In the genomic region with DNA sequence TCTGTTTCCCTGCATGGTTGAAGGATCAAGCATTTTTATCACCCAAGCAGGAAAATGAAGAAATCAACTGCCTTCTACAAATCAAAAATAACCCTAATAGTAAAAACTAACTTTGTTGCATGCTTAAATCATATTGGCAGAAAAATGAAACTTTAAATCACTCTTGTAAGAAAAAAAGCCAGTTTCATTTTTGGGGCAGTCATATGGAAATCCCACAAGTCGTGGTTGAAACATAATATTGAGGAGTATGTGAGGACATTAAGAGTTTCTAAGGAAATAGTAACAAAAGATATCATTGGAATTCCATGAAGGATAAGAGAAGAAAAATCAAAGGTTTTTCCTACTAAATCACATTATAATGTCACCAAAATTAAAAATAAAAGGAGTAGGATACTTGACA, we compare ENCODE assay signal across 19 cellular contexts. TPM values are rescaled to one million over a fixed set of nuclear protein-coding genes. Genes with fewer than 3 reads are reported as not detected.
DNase-seq lines count a peak whose midpoint lies in the region; ATAC-seq and TF ChIP-seq lines count a peak whose summit lies in the region.
"Had no signal": no experiment of that assay in that cellular context is flagged by ENCODE, and none has a peak within 500 bp of the region (broad histone marks: within the 10 kb centered on the region; RNA-seq: fewer than 3 reads in every experiment).

No MANE protein-coding gene starts in this region.

- H3K4me3 Mint-ChIP-seq in Caco-2 (ENCODE audit: unreplicated experiment), result no peak overlapping the region
- H3K4me3 Mint-ChIP-seq: activated naive CD4-positive, alpha-beta T cell treated with anti-CD3 and anti-CD28 coated beads for 36 hours; stimulated activated memory B cell treated with anti-CD40 and anti-IgM and Interleukin-4, amounts not matched to agents 10 μg/mL and 1 μg/mL and 100 μg/mL, for 72 hours; T-helper 17 cell; type B pancreatic cell had no signal

- H3K4me1 ChIP-seq in BLaER1, result peaks cover 76% of the 10 kb centered on the region
- H3K4me1 ChIP-seq in OCI-LY3 (ENCODE audit: low read length), result peaks cover 26% of the 10 kb centered on the region
- H3K4me1 ChIP-seq in Caco-2, result no peaks in the 10 kb centered on the region

- no peaks in the 10 kb centered on the region for H3K36me3 Mint-ChIP-seq in Caco-2 (ENCODE audit: insufficient read depth, unreplicated experiment)
- H3K36me3 Mint-ChIP-seq: type B pancreatic cell had no signal

- H3K9ac ChIP-seq in BLaER1, result no peak overlapping the region; the same call in 1 of the 2 replicates
- H3K9ac ChIP-seq in OCI-LY3 (ENCODE audit: low read length), result peak overlapping the region; percentile 18

- no peaks in the 10 kb centered on the region for H3K4me1 Mint-ChIP-seq in Caco-2 (ENCODE audit: low read depth, unreplicated experiment)
- H3K4me1 Mint-ChIP-seq: T-helper 17 cell had no signal

- H3K36me3 ChIP-seq in BLaER1 (peaks cover 33% of the 10 kb centered on the region), OCI-LY3 (replicated peaks; ENCODE audit: low read depth, low read length) (peaks cover 26% of the 10 kb centered on the region), Caco-2 (ENCODE audit: control insufficient read depth, insufficient read depth, low read length) (no peaks in the 10 kb centered on the region)

- DNase-seq in fibroblast of peridontal ligament (ENCODE audit: extremely low read depth) (peak; percentile 80), DMS 273 (lab: John Stamatoyannopoulos, UW; ENCODE audit: unreplicated experiment) (no peak), Caco-2 (no peak)
- no peak for DNase-seq in effector CD8-positive, alpha-beta T cell (lab: John Stamatoyannopoulos, UW)
- DNase-seq: activated naive CD4-positive, alpha-beta T cell treated with anti-CD3 and anti-CD28 coated beads for 36 hours; effector CD4-positive, alpha-beta T cell; naive thymus-derived CD8-positive, alpha-beta T cell; NCI-H1048; NCI-H2171; posterior cingulate gyrus; SHP77; T-helper 17 cell had no signal

- H2AFZ ChIP-seq in OCI-LY3 (ENCODE audit: low read depth, low read length), result no peak overlapping the region

- intact Hi-C loops in Caco-2 (cut with micrococcal nuclease; ENCODE audit: unreplicated experiment), result no loop called here

- H3K4me3 ChIP-seq in BLaER1 (peak overlapping the region; percentile 25; the same call in 1 of the 2 replicates), OCI-LY3 (ENCODE audit: low read length) (peak overlapping the region; percentile 17), Caco-2 (ENCODE audit: low read depth, low read length) (no peak overlapping the region)

- CTCF ChIA-PET in Caco-2 (lab: Charles Lee), result no interaction called here

- H3K9me3 ChIP-seq in BLaER1, result peaks cover 2% of the 10 kb centered on the region; the same call in 1 of the 2 replicates
- no peaks in the 10 kb centered on the region for H3K9me3 ChIP-seq in OCI-LY3 (ENCODE audit: insufficient read depth, low read length)
- H3K9me3 ChIP-seq in Caco-2, result no peaks in the 10 kb centered on the region

- peak overlapping the region; percentile 47; the same call in 1 of the 2 replicates for H3K27ac ChIP-seq in BLaER1
- H3K27ac ChIP-seq in OCI-LY3 (ENCODE audit: low read length), result peak overlapping the region; percentile 53

- H4K20me1 ChIP-seq in BLaER1 (peaks cover 5% of the 10 kb centered on the region; the same call in 1 of the 2 replicates), OCI-LY3 (ENCODE audit: insufficient read depth, low read length) (no peaks in the 10 kb centered on the region)

- H3K27me3 ChIP-seq in BLaER1, result no peaks in the 10 kb centered on the region
- H3K27me3 ChIP-seq in OCI-LY3 (ENCODE audit: low read depth, low read length), result no peaks in the 10 kb centered on the region
- no peaks in the 10 kb centered on the region for H3K27me3 ChIP-seq in Caco-2 (replicated peaks; ENCODE audit: control insufficient read depth, insufficient read depth, low read length)

- no peaks in the 10 kb centered on the region for H3K9me3 Mint-ChIP-seq in Caco-2 (ENCODE audit: unreplicated experiment)
- H3K9me3 Mint-ChIP-seq: activated naive CD4-positive, alpha-beta T cell treated with anti-CD3 and anti-CD28 coated beads for 36 hours; naive thymus-derived CD8-positive, alpha-beta T cell; stimulated activated memory B cell treated with anti-CD40 and anti-IgM and Interleukin-4, amounts not matched to agents 10 μg/mL and 1 μg/mL and 100 μg/mL, for 72 hours; type B pancreatic cell had no signal

- peaks cover 54% of the 10 kb centered on the region for H3K79me2 ChIP-seq in OCI-LY3 (ENCODE audit: low read length)

- H3K27ac Mint-ChIP-seq in Caco-2 (ENCODE audit: unreplicated experiment), result no peak overlapping the region
- H3K27ac Mint-ChIP-seq: activated naive CD4-positive, alpha-beta T cell treated with anti-CD3 and anti-CD28 coated beads for 36 hours; stimulated activated memory B cell treated with anti-CD40 and anti-IgM and Interleukin-4, amounts not matched to agents 10 μg/mL and 1 μg/mL and 100 μg/mL, for 72 hours; T-helper 17 cell; type B pancreatic cell had no signal

- BruUV-seq in Caco-2 (replicated peaks; lab: Mats Ljungman, UMichigan), result no TSS peak

- no peak for TF ChIP-seq CTCF in OCI-LY3 (IDR thresholded peaks at IDR 0.05; ENCODE audit: low read depth, low read length)
- no peak for TF ChIP-seq CTCF in Caco-2 (IDR thresholded peaks at IDR 0.05; ENCODE audit: insufficient read depth in 1 of 2, low read depth in 1 of 2, low read length in 1 of 2, severe bottlenecking in 1 of 2, unreplicated experiment in 1 of 2)

- POLR2A ChIA-PET in Caco-2 (lab: Charles Lee), result no interaction called here

- H3K27me3 Mint-ChIP-seq in Caco-2 (ENCODE audit: insufficient read depth, unreplicated experiment), result no peaks in the 10 kb centered on the region
- H3K27me3 Mint-ChIP-seq: stimulated activated memory B cell treated with anti-CD40 and anti-IgM and Interleukin-4, amounts not matched to agents 10 μg/mL and 1 μg/mL and 100 μg/mL, for 72 hours; type B pancreatic cell had no signal

- ATAC-seq in GM21529 (IDR thresholded peaks at IDR 0.05; ENCODE audit: unreplicated experiment) (peak; percentile 55), HG03175 (IDR thresholded peaks at IDR 0.05; ENCODE audit: unreplicated experiment) (no peak)
- ATAC-seq: activated CD4-positive, CD25-positive, alpha-beta regulatory T cell treated with anti-CD3 and anti-CD28 coated beads, Interleukin-2, amount 50 U/mL, for 24 hours; naive thymus-derived CD8-positive, alpha-beta T cell; stimulated activated memory B cell treated with anti-CD40 and anti-IgM and Interleukin-4, amounts not matched to agents 10 μg/mL and 1 μg/mL and 100 μg/mL, for 72 hours; T-helper 17 cell had no signal

- peak overlapping the region; percentile 77 for H3K4me2 ChIP-seq in BLaER1
- H3K4me2 ChIP-seq in OCI-LY3 (ENCODE audit: low read length), result peak overlapping the region; percentile 58

RNA-seq across cellular contexts. Expression of a gene that starts 8.3 kb away (rescaled TPM):
- 2.0 and 2.2 TPM in 2 replicates for total RNA-seq in Caco-2 (2022)
